In genomic region chr9:136552117-136552685, GRCh38 we compare ENCODE assay signal across 8 cellular contexts. TPM values are rescaled to one million over a fixed set of nuclear protein-coding genes. Genes with fewer than 3 reads are reported as not detected.
A peak's percentile ranks its signal among the peaks of the same experiment; 100 is the strongest.
DNase-seq lines count a peak whose midpoint lies in the region; ATAC-seq and TF ChIP-seq lines count a peak whose summit lies in the region.

No MANE protein-coding gene starts in this region.

- no peaks in the 10 kb centered on the region for H3K36me3 Mint-ChIP-seq in chondrocyte (ENCODE audit: low read depth)
- no peaks in the 10 kb centered on the region for H3K36me3 Mint-ChIP-seq in naive thymus-derived CD8-positive, alpha-beta T cell

- H3K27ac ChIP-seq in C4-2B: peak overlapping the region; percentile 4; the same call in 1 of the 2 replicates

- peaks cover 35% of the 10 kb centered on the region for H3K4me1 Mint-ChIP-seq in chondrocyte (ENCODE audit: low read depth)
- H3K4me1 Mint-ChIP-seq in naive thymus-derived CD8-positive, alpha-beta T cell: peaks cover 6 to 24% (median 17%) of the 10 kb centered on the region in 4 donors

- no peaks in the 10 kb centered on the region for H3K27me3 Mint-ChIP-seq in chondrocyte (ENCODE audit: low read depth)
- H3K27me3 Mint-ChIP-seq in naive thymus-derived CD8-positive, alpha-beta T cell: no peaks in the 10 kb centered on the region

- POLR2A ChIA-PET in naive thymus-derived CD8-positive, alpha-beta T cell (lab: Charles Lee): interaction anchor here (0.7 to 4.9 kb wide), 5 partner anchors 11 to 189 kb away, joined by 3 to 30 read pairs (median 4); partner anchors contain the start of gene DNLZ

- H3K27ac Mint-ChIP-seq in chondrocyte (ENCODE audit: unreplicated experiment): peak overlapping the region; percentile 94
- peak overlapping the region in 8 of 10 donors; percentile 3 to 80 (median 52) for H3K27ac Mint-ChIP-seq in naive thymus-derived CD8-positive, alpha-beta T cell

- peak in 1 of 2 donors; percentile 35 for ATAC-seq in naive thymus-derived CD8-positive, alpha-beta T cell
- ATAC-seq in GM18907 (IDR thresholded peaks at IDR 0.05; ENCODE audit: unreplicated experiment): no peak

- no peaks in the 10 kb centered on the region for H3K9me3 Mint-ChIP-seq in chondrocyte (ENCODE audit: low read depth)
- no peaks in the 10 kb centered on the region for H3K9me3 Mint-ChIP-seq in naive thymus-derived CD8-positive, alpha-beta T cell

- no peak overlapping the region for H3K4me3 Mint-ChIP-seq in chondrocyte (ENCODE audit: unreplicated experiment)
- H3K4me3 Mint-ChIP-seq in naive thymus-derived CD8-positive, alpha-beta T cell: peak overlapping the region in 9 of 10 donors; percentile 27 to 79 (median 60)

- DNase-seq in M059J (ENCODE audit: low read depth) (peak; percentile 67), chondrocyte (ENCODE audit: low spot score) (no peak), NCI-H1436 (lab: John Stamatoyannopoulos, UW) (no peak), globus pallidus (ENCODE audit: low spot score) (no peak), NCI-H2196 treated with DMSO at 0.1 percent for 48 hours (lab: John Stamatoyannopoulos, UW; ENCODE audit: unreplicated experiment) (no peak)
- no peak for DNase-seq in naive thymus-derived CD8-positive, alpha-beta T cell

- TF ChIP-seq CTCF in C4-2B (conservative IDR thresholded peaks at IDR 0.05) (no peak), chondrocyte (IDR thresholded peaks at IDR 0.05) (no peak)

RNA-seq across cellular contexts. Expression of gene NOTCH1, which starts 6.4 kb away (rescaled TPM):
- total RNA-seq in M059J (2014; rRNA removed; shearing (Covaris generic)): 6.4 and 12.1 TPM in 2 replicates
- 11.6 to 28.7 TPM (median 27.5 TPM) in 3 replicates for total RNA-seq in chondrocyte
- 10 to 100 TPM; 76.2 to 84.3 TPM for total RNA-seq in naive thymus-derived CD8-positive, alpha-beta T cell
- polyA plus RNA-seq in naive thymus-derived CD8-positive, alpha-beta T cell: 1 to 10 TPM; 1.3 to 5.9 (median 1.6) TPM
